Comparison of ENCODE assay signal across 7 cellular contexts in the genomic region with DNA sequence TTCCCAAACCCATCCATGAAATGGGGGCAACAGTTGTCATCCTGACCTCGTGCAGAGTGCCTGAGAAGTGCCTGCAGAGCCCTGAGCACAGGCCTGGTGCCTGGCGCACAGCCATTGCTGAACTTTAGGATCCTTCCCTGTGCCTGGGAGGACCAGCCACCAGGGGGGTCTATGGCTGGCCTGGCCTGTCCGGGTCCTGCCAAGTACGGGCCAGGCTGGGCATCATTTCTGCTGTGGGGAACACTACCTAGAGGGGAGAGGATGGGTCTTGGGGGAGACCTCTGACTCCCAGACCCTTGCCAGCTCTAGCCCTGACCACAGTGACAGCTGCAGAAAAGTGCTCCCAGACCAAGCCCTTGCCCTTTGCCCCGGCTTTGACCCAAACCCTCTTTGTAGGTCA. TPM values are rescaled to one million over a fixed set of nuclear protein-coding genes. Genes with fewer than 3 reads are reported as not detected.
DNase-seq lines count a peak whose midpoint lies in the region; ATAC-seq and TF ChIP-seq lines count a peak whose summit lies in the region.
"Not testable (repeated sequence)": the region's sequence is repeated elsewhere in the genome, so short reads cannot be mapped to it uniquely, and the experiment has no call there.
"Had no signal": no experiment of that assay in that cellular context is flagged by ENCODE, and none has a peak within 500 bp of the region (broad histone marks: within the 10 kb centered on the region; RNA-seq: fewer than 3 reads in every experiment).

No MANE protein-coding gene starts in this region.

- not testable (repeated sequence) for H4K20me1 ChIP-seq in PC-3 (ENCODE audit: low read length)

- not testable (repeated sequence) for H3K4me1 ChIP-seq in PC-3 (ENCODE audit: insufficient read depth, low read length); esophagus muscularis mucosa

- ATAC-seq in PC-3, left lobe of liver: not testable (repeated sequence)

- TF ChIP-seq EP300 in esophagus muscularis mucosa (IDR thresholded peaks at IDR 0.05): not testable (repeated sequence)

- TF ChIP-seq CTCF in PC-3 (conservative IDR thresholded peaks at IDR 0.05; ENCODE audit: low read depth, low read length); coronary artery (IDR thresholded peaks at IDR 0.05); esophagus muscularis mucosa (IDR thresholded peaks at IDR 0.05): not testable (repeated sequence)

- H3K79me2 ChIP-seq in PC-3 (ENCODE audit: low read length): not testable (repeated sequence)

- intact Hi-C loops in PC-3 (cut with micrococcal nuclease); esophagus muscularis mucosa (cut with DNase I); posterior vena cava (cut with DNase I): not testable (repeated sequence)

- H2AFZ ChIP-seq in PC-3 (ENCODE audit: low read length): not testable (repeated sequence)

- H3K9me3 ChIP-seq in PC-3 (ENCODE audit: low read length); esophagus muscularis mucosa: not testable (repeated sequence)

- CTCF ChIA-PET in PC-3 (lab: Charles Lee): not testable (repeated sequence)

- H3K4me3 ChIP-seq in PC-3 (ENCODE audit: low read length); coronary artery; esophagus muscularis mucosa: not testable (repeated sequence)

- peak; percentile 0 for DNase-seq in PC-3
- DNase-seq in activated CD8-positive, alpha-beta memory T cell treated with anti-CD3 and anti-CD28 coated beads for 24 hours: peak; percentile 52
- peak; percentile 35 for DNase-seq in coronary artery (ENCODE audit: low spot score)
- peak; percentile 78 for DNase-seq in esophagus muscularis mucosa (ENCODE audit: extremely low spot score)
- peak; percentile 41 for DNase-seq in left lobe of liver (ENCODE audit: low spot score)
- peak; percentile 76 for DNase-seq in posterior vena cava (ENCODE audit: low spot score)

- H3F3A ChIP-seq in PC-3 (ENCODE audit: low read length, unreplicated experiment): not testable (repeated sequence)

- TF ChIP-seq POLR2A in esophagus muscularis mucosa (IDR thresholded peaks at IDR 0.05; ENCODE audit: low read depth): not testable (repeated sequence)

- WGBS in esophagus muscularis mucosa: 58% methylated on average over 2 of the region's 5 CpGs

- POLR2A ChIA-PET in PC-3 (lab: Charles Lee; ENCODE audit: unreplicated experiment): not testable (repeated sequence)

- not testable (repeated sequence) for BruUV-seq in PC-3 (replicated peaks; lab: Mats Ljungman, UMichigan)

- H3K27ac ChIP-seq in PC-3 (ENCODE audit: low read length); coronary artery; esophagus muscularis mucosa (replicated peaks in 1 of 4): not testable (repeated sequence)

- H3K9ac ChIP-seq in PC-3 (ENCODE audit: low read length): not testable (repeated sequence)

- H3K36me3 ChIP-seq in PC-3 (ENCODE audit: low read depth, low read length); esophagus muscularis mucosa: not testable (repeated sequence)

- not testable (repeated sequence) for H3K27me3 ChIP-seq in PC-3 (ENCODE audit: low read length)
- peaks cover 0 to 26% (median 9%) of the 10 kb centered on the region in 4 donors for H3K27me3 ChIP-seq in esophagus muscularis mucosa

- not testable (repeated sequence) for H3K9me2 ChIP-seq in PC-3 (replicated peaks; ENCODE audit: low read length)

- not testable (repeated sequence) for H3K4me2 ChIP-seq in PC-3 (ENCODE audit: low read length)

RNA-seq across cellular contexts. Expression of gene RNU1-4, which starts 28.2 kb away (rescaled TPM):
- total RNA-seq in PC-3 (2014; rRNA removed) (under 0.01 TPM in 2 replicates), esophagus muscularis mucosa (under 1 TPM in 2 of 4 donors, not detected in 2; under 0.01 TPM), left lobe of liver (1,159 TPM), posterior vena cava (over 10,000 TPM; 12,584 to 18,986 TPM)
- total RNA-seq: G401 had no signal

RNA-seq across cellular contexts. Expression of gene RNU1-3, which starts 45.4 kb away (rescaled TPM):
- total RNA-seq in PC-3 (2014; rRNA removed) (under 0.01 TPM in 2 replicates), esophagus muscularis mucosa (under 1 TPM in 2 of 4 donors, not detected in 2; under 0.01 TPM), left lobe of liver (1,159 TPM), posterior vena cava (over 10,000 TPM; 12,584 to 18,986 TPM)
- total RNA-seq: G401 had no signal

Comparison
In these comparisons a context has a peak if more than half of its experiments do, and no peak if none do; other contexts are left out.
1. DNase-seq: peak in every context shown above with its lines; median percentile 78 in esophagus muscularis mucosa; 76 in posterior vena cava; 52 in activated CD8-positive, alpha-beta memory T cell treated with anti-CD3 and anti-CD28 coated beads for 24 hours; 41 in left lobe of liver; 35 in coronary artery; 0 in PC-3.
2. RNA of gene RNU1-4, which starts 28.2 kb away (total RNA-seq): 12,584 to 18,986 TPM in posterior vena cava and 1,159 TPM in left lobe of liver (single experiment); under 0.01 TPM in PC-3 and under 0.01 TPM in esophagus muscularis mucosa; every median in the first group is over 1,000 times any median in the second.
3. RNA of gene RNU1-3, which starts 45.4 kb away (total RNA-seq): 12,584 to 18,986 TPM in posterior vena cava and 1,159 TPM in left lobe of liver (single experiment); under 0.01 TPM in PC-3 and under 0.01 TPM in esophagus muscularis mucosa; every median in the first group is over 1,000 times any median in the second.